1 cellular context compared by ENCODE assay signal in the genomic region with DNA sequence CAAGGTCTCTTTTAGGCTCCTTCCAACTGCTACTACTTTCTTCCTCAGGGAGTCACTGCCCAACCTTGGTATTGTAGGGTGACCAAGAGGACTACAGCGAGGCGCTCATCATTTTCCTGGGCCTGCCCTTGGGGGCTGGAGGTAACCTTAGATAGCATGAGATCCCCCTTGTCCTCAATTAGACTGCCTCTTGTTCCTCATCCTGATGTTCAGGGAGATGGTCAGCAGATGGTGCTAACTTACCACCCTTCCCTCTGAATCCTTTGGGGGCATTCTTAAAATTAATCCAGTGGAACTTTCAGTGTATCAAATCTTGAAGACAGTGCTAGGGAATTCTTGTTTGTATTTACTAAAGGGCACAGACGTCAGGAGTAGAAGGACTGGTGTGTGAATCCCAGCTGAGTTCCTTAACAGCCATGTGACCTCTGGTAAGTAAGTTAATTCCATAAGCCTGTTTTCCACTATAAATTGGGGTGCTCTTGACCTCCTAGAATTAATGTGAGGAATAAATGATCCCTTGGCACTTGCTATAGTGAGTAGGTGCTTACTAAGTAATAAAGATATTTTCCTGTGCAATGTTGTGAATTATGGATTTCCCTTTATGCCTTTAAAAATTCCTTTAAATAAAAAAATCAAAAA.
TF ChIP-seq lines count a peak whose summit lies in the region.

No MANE protein-coding gene starts in this region.

TF ChIP-seq in H1, 55 proteins besides CTCF, POLR2A, EP300 and RAD21:
- TF ChIP-seq ZNF274 (IDR thresholded peaks at IDR 0.05; ENCODE audit: borderline replicate concordance, extremely low read depth, low read length) (no peak), RBBP5 (IDR thresholded peaks at IDR 0.05; ENCODE audit: borderline replicate concordance, low read depth, low read length) (no peak), RNF2 (IDR thresholded peaks at IDR 0.05; ENCODE audit: borderline replicate concordance, low read depth, low read length, missing control alignments, poor library complexity, severe bottlenecking) (no peak), TAF7 (optimal IDR thresholded peaks at IDR 0.05; ENCODE audit: borderline replicate concordance, low read depth, low read length) (no peak), SUZ12 (IDR thresholded peaks at IDR 0.05; ENCODE audit: low read length) (no peak), SP2 (IDR thresholded peaks at IDR 0.05; ENCODE audit: low read length) (no peak), SAP30 (IDR thresholded peaks at IDR 0.05; ENCODE audit: insufficient read depth, insufficient replicate concordance, low read length) (no peak), SRF (IDR thresholded peaks at IDR 0.05; ENCODE audit: low read depth, low read length) (no peak), CTBP2 (IDR thresholded peaks at IDR 0.05; ENCODE audit: borderline replicate concordance, insufficient read depth, insufficient read length, low read length) (no peak), POU5F1 (IDR thresholded peaks at IDR 0.05; ENCODE audit: low read depth, low read length) (no peak), BCL11A (IDR thresholded peaks at IDR 0.05; ENCODE audit: low read depth in 2 of 2, low read length in 2 of 2) (no peak), TCF12 (IDR thresholded peaks at IDR 0.05; ENCODE audit: low read depth, low read length) (no peak), SIX5 (IDR thresholded peaks at IDR 0.05; ENCODE audit: low read depth, low read length) (no peak), HDAC2 (IDR thresholded peaks at IDR 0.05; ENCODE audit: borderline replicate concordance in 1 of 2, low read depth in 2 of 2, low read length in 2 of 2) (no peak), MAFK (IDR thresholded peaks at IDR 0.05; ENCODE audit: low read depth, low read length) (no peak)
- TF ChIP-seq, protein P1, sequence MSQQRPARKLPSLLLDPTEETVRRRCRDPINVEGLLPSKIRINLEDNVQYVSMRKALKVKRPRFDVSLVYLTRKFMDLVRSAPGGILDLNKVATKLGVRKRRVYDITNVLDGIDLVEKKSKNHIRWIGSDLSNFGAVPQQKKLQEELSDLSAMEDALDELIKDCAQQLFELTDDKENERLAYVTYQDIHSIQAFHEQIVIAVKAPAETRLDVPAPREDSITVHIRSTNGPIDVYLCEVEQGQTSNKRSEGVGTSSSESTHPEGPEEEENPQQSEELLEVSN (IDR thresholded peaks at IDR 0.05), result no peak
- TF ChIP-seq, protein P2, sequence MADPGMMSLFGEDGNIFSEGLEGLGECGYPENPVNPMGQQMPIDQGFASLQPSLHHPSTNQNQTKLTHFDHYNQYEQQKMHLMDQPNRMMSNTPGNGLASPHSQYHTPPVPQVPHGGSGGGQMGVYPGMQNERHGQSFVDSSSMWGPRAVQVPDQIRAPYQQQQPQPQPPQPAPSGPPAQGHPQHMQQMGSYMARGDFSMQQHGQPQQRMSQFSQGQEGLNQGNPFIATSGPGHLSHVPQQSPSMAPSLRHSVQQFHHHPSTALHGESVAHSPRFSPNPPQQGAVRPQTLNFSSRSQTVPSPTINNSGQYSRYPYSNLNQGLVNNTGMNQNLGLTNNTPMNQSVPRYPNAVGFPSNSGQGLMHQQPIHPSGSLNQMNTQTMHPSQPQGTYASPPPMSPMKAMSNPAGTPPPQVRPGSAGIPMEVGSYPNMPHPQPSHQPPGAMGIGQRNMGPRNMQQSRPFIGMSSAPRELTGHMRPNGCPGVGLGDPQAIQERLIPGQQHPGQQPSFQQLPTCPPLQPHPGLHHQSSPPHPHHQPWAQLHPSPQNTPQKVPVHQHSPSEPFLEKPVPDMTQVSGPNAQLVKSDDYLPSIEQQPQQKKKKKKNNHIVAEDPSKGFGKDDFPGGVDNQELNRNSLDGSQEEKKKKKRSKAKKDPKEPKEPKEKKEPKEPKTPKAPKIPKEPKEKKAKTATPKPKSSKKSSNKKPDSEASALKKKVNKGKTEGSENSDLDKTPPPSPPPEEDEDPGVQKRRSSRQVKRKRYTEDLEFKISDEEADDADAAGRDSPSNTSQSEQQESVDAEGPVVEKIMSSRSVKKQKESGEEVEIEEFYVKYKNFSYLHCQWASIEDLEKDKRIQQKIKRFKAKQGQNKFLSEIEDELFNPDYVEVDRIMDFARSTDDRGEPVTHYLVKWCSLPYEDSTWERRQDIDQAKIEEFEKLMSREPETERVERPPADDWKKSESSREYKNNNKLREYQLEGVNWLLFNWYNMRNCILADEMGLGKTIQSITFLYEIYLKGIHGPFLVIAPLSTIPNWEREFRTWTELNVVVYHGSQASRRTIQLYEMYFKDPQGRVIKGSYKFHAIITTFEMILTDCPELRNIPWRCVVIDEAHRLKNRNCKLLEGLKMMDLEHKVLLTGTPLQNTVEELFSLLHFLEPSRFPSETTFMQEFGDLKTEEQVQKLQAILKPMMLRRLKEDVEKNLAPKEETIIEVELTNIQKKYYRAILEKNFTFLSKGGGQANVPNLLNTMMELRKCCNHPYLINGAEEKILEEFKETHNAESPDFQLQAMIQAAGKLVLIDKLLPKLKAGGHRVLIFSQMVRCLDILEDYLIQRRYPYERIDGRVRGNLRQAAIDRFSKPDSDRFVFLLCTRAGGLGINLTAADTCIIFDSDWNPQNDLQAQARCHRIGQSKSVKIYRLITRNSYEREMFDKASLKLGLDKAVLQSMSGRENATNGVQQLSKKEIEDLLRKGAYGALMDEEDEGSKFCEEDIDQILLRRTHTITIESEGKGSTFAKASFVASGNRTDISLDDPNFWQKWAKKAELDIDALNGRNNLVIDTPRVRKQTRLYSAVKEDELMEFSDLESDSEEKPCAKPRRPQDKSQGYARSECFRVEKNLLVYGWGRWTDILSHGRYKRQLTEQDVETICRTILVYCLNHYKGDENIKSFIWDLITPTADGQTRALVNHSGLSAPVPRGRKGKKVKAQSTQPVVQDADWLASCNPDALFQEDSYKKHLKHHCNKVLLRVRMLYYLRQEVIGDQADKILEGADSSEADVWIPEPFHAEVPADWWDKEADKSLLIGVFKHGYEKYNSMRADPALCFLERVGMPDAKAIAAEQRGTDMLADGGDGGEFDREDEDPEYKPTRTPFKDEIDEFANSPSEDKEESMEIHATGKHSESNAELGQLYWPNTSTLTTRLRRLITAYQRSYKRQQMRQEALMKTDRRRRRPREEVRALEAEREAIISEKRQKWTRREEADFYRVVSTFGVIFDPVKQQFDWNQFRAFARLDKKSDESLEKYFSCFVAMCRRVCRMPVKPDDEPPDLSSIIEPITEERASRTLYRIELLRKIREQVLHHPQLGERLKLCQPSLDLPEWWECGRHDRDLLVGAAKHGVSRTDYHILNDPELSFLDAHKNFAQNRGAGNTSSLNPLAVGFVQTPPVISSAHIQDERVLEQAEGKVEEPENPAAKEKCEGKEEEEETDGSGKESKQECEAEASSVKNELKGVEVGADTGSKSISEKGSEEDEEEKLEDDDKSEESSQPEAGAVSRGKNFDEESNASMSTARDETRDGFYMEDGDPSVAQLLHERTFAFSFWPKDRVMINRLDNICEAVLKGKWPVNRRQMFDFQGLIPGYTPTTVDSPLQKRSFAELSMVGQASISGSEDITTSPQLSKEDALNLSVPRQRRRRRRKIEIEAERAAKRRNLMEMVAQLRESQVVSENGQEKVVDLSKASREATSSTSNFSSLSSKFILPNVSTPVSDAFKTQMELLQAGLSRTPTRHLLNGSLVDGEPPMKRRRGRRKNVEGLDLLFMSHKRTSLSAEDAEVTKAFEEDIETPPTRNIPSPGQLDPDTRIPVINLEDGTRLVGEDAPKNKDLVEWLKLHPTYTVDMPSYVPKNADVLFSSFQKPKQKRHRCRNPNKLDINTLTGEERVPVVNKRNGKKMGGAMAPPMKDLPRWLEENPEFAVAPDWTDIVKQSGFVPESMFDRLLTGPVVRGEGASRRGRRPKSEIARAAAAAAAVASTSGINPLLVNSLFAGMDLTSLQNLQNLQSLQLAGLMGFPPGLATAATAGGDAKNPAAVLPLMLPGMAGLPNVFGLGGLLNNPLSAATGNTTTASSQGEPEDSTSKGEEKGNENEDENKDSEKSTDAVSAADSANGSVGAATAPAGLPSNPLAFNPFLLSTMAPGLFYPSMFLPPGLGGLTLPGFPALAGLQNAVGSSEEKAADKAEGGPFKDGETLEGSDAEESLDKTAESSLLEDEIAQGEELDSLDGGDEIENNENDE (IDR thresholded peaks at IDR 0.05; ENCODE audit: insufficient replicate concordance, low read length), result no peak
- TF ChIP-seq, protein P3, sequence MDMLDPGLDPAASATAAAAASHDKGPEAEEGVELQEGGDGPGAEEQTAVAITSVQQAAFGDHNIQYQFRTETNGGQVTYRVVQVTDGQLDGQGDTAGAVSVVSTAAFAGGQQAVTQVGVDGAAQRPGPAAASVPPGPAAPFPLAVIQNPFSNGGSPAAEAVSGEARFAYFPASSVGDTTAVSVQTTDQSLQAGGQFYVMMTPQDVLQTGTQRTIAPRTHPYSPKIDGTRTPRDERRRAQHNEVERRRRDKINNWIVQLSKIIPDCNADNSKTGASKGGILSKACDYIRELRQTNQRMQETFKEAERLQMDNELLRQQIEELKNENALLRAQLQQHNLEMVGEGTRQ (IDR thresholded peaks at IDR 0.05; ENCODE audit: low read length), result no peak
- TF ChIP-seq, protein P4, sequence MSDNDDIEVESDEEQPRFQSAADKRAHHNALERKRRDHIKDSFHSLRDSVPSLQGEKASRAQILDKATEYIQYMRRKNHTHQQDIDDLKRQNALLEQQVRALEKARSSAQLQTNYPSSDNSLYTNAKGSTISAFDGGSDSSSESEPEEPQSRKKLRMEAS (IDR thresholded peaks at IDR 0.05), result no peak
